ENCODE assay signal across 8 cellular contexts in the genomic region with DNA sequence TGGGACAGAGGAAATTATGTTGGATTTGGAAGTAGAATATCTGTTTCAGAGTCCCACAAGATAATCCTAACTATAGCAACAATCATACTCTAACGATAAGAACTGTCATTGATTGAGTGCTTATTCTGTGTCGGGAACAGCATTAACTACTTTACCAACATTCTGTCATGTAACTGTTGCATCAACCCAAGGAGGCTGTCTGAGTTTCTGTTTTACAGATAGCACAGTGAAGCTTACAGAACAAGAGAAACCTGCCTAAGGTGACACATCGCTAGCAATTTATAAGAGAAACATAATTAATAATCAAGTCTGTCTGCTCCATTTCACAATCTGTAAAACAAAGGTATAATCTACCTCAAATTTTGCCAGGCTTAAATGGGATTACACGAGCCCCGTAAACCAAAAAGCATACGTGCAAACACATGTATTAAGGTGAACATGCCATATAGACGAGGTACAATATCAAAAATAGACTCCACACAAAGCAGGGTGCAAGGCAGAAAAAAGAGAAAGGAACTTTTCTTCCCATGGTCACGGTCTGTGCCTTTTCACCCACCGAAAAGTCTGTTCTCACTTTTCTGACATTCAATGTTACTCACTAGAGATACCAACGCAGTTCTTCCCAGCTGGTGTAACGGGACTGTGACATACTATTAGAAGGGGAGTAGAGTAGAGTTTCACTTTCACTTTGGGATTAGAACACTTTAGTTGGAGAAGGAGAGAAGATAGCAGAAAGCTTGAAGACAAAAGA. TPM values are rescaled to one million over a fixed set of nuclear protein-coding genes. Genes with fewer than 3 reads are reported as not detected.
DNase-seq lines count a peak whose midpoint lies in the region; ATAC-seq and TF ChIP-seq lines count a peak whose summit lies in the region.

No MANE protein-coding gene starts in this region.

- H3K36me3 Mint-ChIP-seq in activated T-cell treated with anti-CD3 and anti-CD28 coated beads, Interleukin-2, amount 50 U/mL, for 24 hours (ENCODE audit: low read depth): no peaks in the 10 kb centered on the region
- no peaks in the 10 kb centered on the region for H3K36me3 Mint-ChIP-seq in activated CD8-positive, alpha-beta T cell treated with anti-CD3 and anti-CD28 coated beads, Interleukin-2, amount 10 ng/mL, durations not matched to agents 7 days and 5 days (ENCODE audit: low read depth)
- H3K36me3 Mint-ChIP-seq in endothelial cell (ENCODE audit: low read depth, unreplicated experiment): no peaks in the 10 kb centered on the region

- peak overlapping the region; percentile 73 for H3K27ac ChIP-seq in upper lobe of right lung
- H3K27ac ChIP-seq in SJCRH30: no peak overlapping the region

- CTCF ChIA-PET in activated CD8-positive, alpha-beta T cell treated with anti-CD3 and anti-CD28 coated beads, Interleukin-2, amount 10 ng/mL, durations not matched to agents 7 days and 5 days (lab: Charles Lee): no interaction called here

- TF ChIP-seq CTCF in upper lobe of right lung (IDR thresholded peaks at IDR 0.05) (no peak), endothelial cell (IDR thresholded peaks at IDR 0.05; ENCODE audit: unreplicated experiment) (no peak)

- peaks cover 2% of the 10 kb centered on the region for H3K9me3 Mint-ChIP-seq in activated T-cell treated with anti-CD3 and anti-CD28 coated beads, Interleukin-2, amount 50 U/mL, for 24 hours
- peaks cover 5% of the 10 kb centered on the region for H3K9me3 Mint-ChIP-seq in activated CD8-positive, alpha-beta T cell treated with anti-CD3 and anti-CD28 coated beads, Interleukin-2, amount 10 ng/mL, durations not matched to agents 7 days and 5 days (ENCODE audit: insufficient read depth)
- H3K9me3 Mint-ChIP-seq in endothelial cell (ENCODE audit: unreplicated experiment): no peaks in the 10 kb centered on the region

- H3K9me3 ChIP-seq in upper lobe of right lung: no peaks in the 10 kb centered on the region
- H3K9me3 ChIP-seq in SJCRH30 (replicated peaks): no peaks in the 10 kb centered on the region

- H3K4me1 Mint-ChIP-seq in activated T-cell treated with anti-CD3 and anti-CD28 coated beads, Interleukin-2, amount 50 U/mL, for 24 hours (ENCODE audit: low read depth): peaks cover 15% of the 10 kb centered on the region
- peaks cover 5% of the 10 kb centered on the region for H3K4me1 Mint-ChIP-seq in activated CD8-positive, alpha-beta T cell treated with anti-CD3 and anti-CD28 coated beads, Interleukin-2, amount 10 ng/mL, durations not matched to agents 7 days and 5 days (ENCODE audit: low read depth)
- H3K4me1 Mint-ChIP-seq in endothelial cell (ENCODE audit: unreplicated experiment): no peaks in the 10 kb centered on the region

- H3K27me3 Mint-ChIP-seq in activated T-cell treated with anti-CD3 and anti-CD28 coated beads, Interleukin-2, amount 50 U/mL, for 24 hours: no peaks in the 10 kb centered on the region
- H3K27me3 Mint-ChIP-seq in activated CD8-positive, alpha-beta T cell treated with anti-CD3 and anti-CD28 coated beads, Interleukin-2, amount 10 ng/mL, durations not matched to agents 7 days and 5 days (ENCODE audit: low read depth): no peaks in the 10 kb centered on the region
- H3K27me3 Mint-ChIP-seq in endothelial cell (ENCODE audit: unreplicated experiment): no peaks in the 10 kb centered on the region

- POLR2A ChIA-PET in activated CD8-positive, alpha-beta T cell treated with anti-CD3 and anti-CD28 coated beads, Interleukin-2, amount 10 ng/mL, durations not matched to agents 7 days and 5 days (lab: Charles Lee): no interaction called here

- no peak for DNase-seq in activated T-cell treated with anti-CD3 and anti-CD28 coated beads, Interleukin-2, amount 50 U/mL, for 24 hours
- no peak for DNase-seq in activated T-cell treated with anti-CD3 and anti-CD28 coated beads, Interleukin-2, amount 50 U/mL, for 1 hour
- peak; percentile 21 for DNase-seq in activated CD8-positive, alpha-beta T cell treated with anti-CD3 and anti-CD28 coated beads, Interleukin-2, amount 10 ng/mL, durations not matched to agents 7 days and 5 days
- DNase-seq in left kidney (ENCODE audit: low read depth, low spot score) (peak; percentile 35), upper lobe of right lung (no peak), SJCRH30 (no peak), endothelial cell (ENCODE audit: low spot score) (no peak)
- DNase-seq in activated CD4-positive, CD25-positive, alpha-beta regulatory T cell treated with anti-CD3 and anti-CD28 coated beads, Interleukin-2, amount 50 U/mL, for 72 hours: no peak

- H3K36me3 ChIP-seq in upper lobe of right lung (no peaks in the 10 kb centered on the region), SJCRH30 (no peaks in the 10 kb centered on the region)

- H3K4me1 ChIP-seq in upper lobe of right lung: peaks cover 20% of the 10 kb centered on the region
- peaks cover 13% of the 10 kb centered on the region for H3K4me1 ChIP-seq in SJCRH30

- peak overlapping the region; percentile 53 for H3K4me3 ChIP-seq in upper lobe of right lung
- H3K4me3 ChIP-seq in SJCRH30: no peak overlapping the region

- intact Hi-C loops in upper lobe of right lung (cut with DNase I): no loop called here

- H3K27me3 ChIP-seq in upper lobe of right lung: no peaks in the 10 kb centered on the region
- H3K27me3 ChIP-seq in SJCRH30: no peaks in the 10 kb centered on the region

- peak; percentile 74 for ATAC-seq in activated CD8-positive, alpha-beta T cell treated with anti-CD3 and anti-CD28 coated beads, Interleukin-2, amount 10 ng/mL, durations not matched to agents 7 days and 5 days
- peak; percentile 72 for ATAC-seq in upper lobe of right lung

- H3K4me3 Mint-ChIP-seq in activated T-cell treated with anti-CD3 and anti-CD28 coated beads, Interleukin-2, amount 50 U/mL, for 24 hours: peak overlapping the region; percentile 6
- peak overlapping the region; percentile 61 for H3K4me3 Mint-ChIP-seq in activated CD8-positive, alpha-beta T cell treated with anti-CD3 and anti-CD28 coated beads, Interleukin-2, amount 10 ng/mL, durations not matched to agents 7 days and 5 days
- H3K4me3 Mint-ChIP-seq in endothelial cell (ENCODE audit: unreplicated experiment): no peak overlapping the region

- H3K27ac Mint-ChIP-seq in activated T-cell treated with anti-CD3 and anti-CD28 coated beads, Interleukin-2, amount 50 U/mL, for 24 hours: no peak overlapping the region
- H3K27ac Mint-ChIP-seq in activated CD8-positive, alpha-beta T cell treated with anti-CD3 and anti-CD28 coated beads, Interleukin-2, amount 10 ng/mL, durations not matched to agents 7 days and 5 days: peak overlapping the region; percentile 62
- no peak overlapping the region for H3K27ac Mint-ChIP-seq in endothelial cell (ENCODE audit: unreplicated experiment)

RNA-seq across cellular contexts. Expression of a gene that starts 37.2 kb away (rescaled TPM):
- under 1 TPM; 0.10 to 0.45 TPM for total RNA-seq in activated CD8-positive, alpha-beta T cell treated with anti-CD3 and anti-CD28 coated beads, Interleukin-2, amount 10 ng/mL, durations not matched to agents 7 days and 5 days
- total RNA-seq in upper lobe of right lung: 53.8 TPM
- total RNA-seq in SJCRH30 (2014; rRNA removed; shearing (Covaris generic)): 27.1 and 27.7 TPM in 2 replicates
- 0.80 TPM for total RNA-seq in endothelial cell (ENCODE audit: unreplicated experiment)

Comparison
In these comparisons a context has a peak if more than half of its experiments do, and no peak if none do; other contexts are left out.
1. DNase-seq: peak in activated CD8-positive, alpha-beta T cell treated with anti-CD3 and anti-CD28 coated beads, Interleukin-2, amount 10 ng/mL, durations not matched to agents 7 days and 5 days (single experiment) and left kidney (single experiment); none in activated T-cell treated with anti-CD3 and anti-CD28 coated beads, Interleukin-2, amount 50 U/mL, for 24 hours (single experiment), activated T-cell treated with anti-CD3 and anti-CD28 coated beads, Interleukin-2, amount 50 U/mL, for 1 hour (single experiment), upper lobe of right lung (single experiment), SJCRH30 (0 of 2), endothelial cell (single experiment) and activated CD4-positive, CD25-positive, alpha-beta regulatory T cell treated with anti-CD3 and anti-CD28 coated beads, Interleukin-2, amount 50 U/mL, for 72 hours (single experiment).
2. RNA of a gene that starts 37.2 kb away (total RNA-seq): 53.8 TPM in upper lobe of right lung (single experiment) and 27.1 to 27.7 TPM in SJCRH30; 0.80 TPM in endothelial cell (single experiment) and 0.10 to 0.45 TPM in activated CD8-positive, alpha-beta T cell treated with anti-CD3 and anti-CD28 coated beads, Interleukin-2, amount 10 ng/mL, durations not matched to agents 7 days and 5 days; every median in the first group is over 10 times any median in the second.